In genomic region chr12:2456122-2456812, GRCh38 we compare ENCODE assay signal across 24 cellular contexts.
"Had no signal": no experiment of that assay in that cellular context is flagged by ENCODE, and none has a peak within 500 bp of the region (broad histone marks: within the 10 kb centered on the region; RNA-seq: fewer than 3 reads in every experiment).

No MANE protein-coding gene starts in this region.

- H3K27me3 Mint-ChIP-seq: activated CD4-positive, alpha-beta memory T cell treated with anti-CD3 and anti-CD28 coated beads, Interleukin-2, amount 10 ng/mL, durations not matched to agents 7 days and 5 days; activated naive CD8-positive, alpha-beta T cell; activated T-helper 17 cell treated with anti-CD3 and anti-CD28 coated beads, Interleukin-2, amount 50 U/mL, for 72 hours; brain had no signal

- H3K27me3 ChIP-seq: SJSA1 had no signal

- H3K4me3 ChIP-seq: K562, SJSA1 had no signal

- H3K9me3 ChIP-seq: SJSA1 had no signal

- H3K27ac Mint-ChIP-seq: activated CD4-positive, alpha-beta memory T cell treated with anti-CD3 and anti-CD28 coated beads, Interleukin-2, amount 10 ng/mL, durations not matched to agents 7 days and 5 days; activated naive CD4-positive, alpha-beta T cell treated with anti-CD3 and anti-CD28 coated beads for 36 hours; activated naive CD8-positive, alpha-beta T cell; activated T-helper 17 cell treated with anti-CD3 and anti-CD28 coated beads, Interleukin-2, amount 50 U/mL, for 72 hours; brain had no signal

- H3K27ac ChIP-seq: SJSA1 had no signal

- H3K4me3 Mint-ChIP-seq: activated CD4-positive, alpha-beta memory T cell treated with anti-CD3 and anti-CD28 coated beads, Interleukin-2, amount 10 ng/mL, durations not matched to agents 7 days and 5 days; activated naive CD4-positive, alpha-beta T cell treated with anti-CD3 and anti-CD28 coated beads for 36 hours; activated naive CD8-positive, alpha-beta T cell; activated T-helper 17 cell treated with anti-CD3 and anti-CD28 coated beads, Interleukin-2, amount 50 U/mL, for 72 hours; brain had no signal

- H3K36me3 Mint-ChIP-seq: activated naive CD8-positive, alpha-beta T cell; brain had no signal

- DNase-seq: activated CD4-positive, alpha-beta memory T cell treated with anti-CD3 and anti-CD28 coated beads, Interleukin-2, amount 10 ng/mL, durations not matched to agents 7 days and 5 days; activated CD4-positive, alpha-beta T cell treated with anti-CD3 and anti-CD28 coated beads, Interleukin-2, amount 50 U/mL, for 1 hour; activated CD4-positive, CD25-positive, alpha-beta regulatory T cell; activated gamma-delta T cell; activated naive CD4-positive, alpha-beta T cell treated with anti-CD3 and anti-CD28 coated beads for 36 hours; activated T-cell treated with anti-CD3 and anti-CD28 coated beads for 4 hours; activated T-cell treated with anti-CD3 and anti-CD28 coated beads, Interleukin-2, amount 50 U/mL, for 48 hours; amygdala; Karpas-422; NCI-H1048; NCI-H146; NCI-H2081 treated with DMSO at 0.1 percent for 48 hours; NCI-H526 treated with DMSO at 0.1 percent for 48 hours; NK-92 treated with Interleukin-12 subunit alpha and Interleukin-12 subunit beta, amount 100 ng/mL, for 24 hours; OCI-M1; RPMI8226; T-helper 2 cell; T1000 had no signal

- H3K9me3 Mint-ChIP-seq: activated CD4-positive, alpha-beta memory T cell treated with anti-CD3 and anti-CD28 coated beads, Interleukin-2, amount 10 ng/mL, durations not matched to agents 7 days and 5 days; activated naive CD4-positive, alpha-beta T cell treated with anti-CD3 and anti-CD28 coated beads for 36 hours; activated T-helper 17 cell treated with anti-CD3 and anti-CD28 coated beads, Interleukin-2, amount 50 U/mL, for 72 hours; brain had no signal

- ATAC-seq: activated T-helper 17 cell treated with anti-CD3 and anti-CD28 coated beads, Interleukin-2, amount 50 U/mL, for 72 hours; K562; Panc1 had no signal

- H3K4me1 Mint-ChIP-seq: activated CD4-positive, alpha-beta memory T cell treated with anti-CD3 and anti-CD28 coated beads, Interleukin-2, amount 10 ng/mL, durations not matched to agents 7 days and 5 days; activated T-helper 17 cell treated with anti-CD3 and anti-CD28 coated beads, Interleukin-2, amount 50 U/mL, for 72 hours; brain had no signal

- H3K4me1 ChIP-seq: SJSA1 had no signal
